Comparison of ENCODE assay signal across 8 cellular contexts in genomic region chr15:89760303-89761008, GRCh38. TPM values are rescaled to one million over a fixed set of nuclear protein-coding genes. Genes with fewer than 3 reads are reported as not detected.
DNase-seq lines count a peak whose midpoint lies in the region; ATAC-seq and TF ChIP-seq lines count a peak whose summit lies in the region.

No MANE protein-coding gene starts in this region.

- H3K27ac ChIP-seq in caudate nucleus (ENCODE audit: low read depth, low read length) = no peak overlapping the region

- POLR2A ChIA-PET in activated B cell treated with CpG ODN at 0.5 μM for 24 hours (lab: Charles Lee) = interaction anchor here (1.1 to 2.0 kb wide), 3 partner anchors 21 to 114 kb away, joined by 4 to 9 read pairs (median 4); no protein-coding TSS in a partner anchor

- H3K36me3 Mint-ChIP-seq in activated B cell treated with CpG ODN at 0.5 μM for 24 hours (ENCODE audit: low read depth) = no peaks in the 10 kb centered on the region

- CTCF ChIA-PET in activated B cell treated with CpG ODN at 0.5 μM for 24 hours (lab: Charles Lee) = interaction anchor here (0.6 to 7.8 kb wide), 21 partner anchors 8 to 342 kb away, joined by 3 to 219 read pairs (median 5); partner anchors contain the start of genes ANPEP, AP3S2, IDH2 and MESP1

- ATAC-seq in GM21447 (IDR thresholded peaks at IDR 0.05; ENCODE audit: unreplicated experiment) (peak; percentile 67), activated B cell treated with CpG ODN at 0.5 μM for 24 hours (ENCODE audit: low read depth) (peak; percentile 90), left colon (peak; percentile 77)

- H3K27me3 Mint-ChIP-seq in activated B cell treated with CpG ODN at 0.5 μM for 24 hours = no peaks in the 10 kb centered on the region

- no peak overlapping the region for H3K4me3 Mint-ChIP-seq in activated B cell treated with CpG ODN at 0.5 μM for 24 hours

- intact Hi-C loops in activated B cell treated with CpG ODN at 0.5 μM for 24 hours (cut with micrococcal nuclease) = loop anchor here (1.0 to 5.0 kb wide), 3 partner anchors 115 to 326 kb away; no protein-coding TSS in a partner anchor
- intact Hi-C loops in left colon (cut with DNase I, micrococcal nuclease) = no loop called here

- peak; percentile 73 for TF ChIP-seq CTCF in activated B cell treated with CpG ODN at 0.5 μM for 24 hours (IDR thresholded peaks at IDR 0.05)

- no peak overlapping the region for H3K27ac Mint-ChIP-seq in activated B cell treated with CpG ODN at 0.5 μM for 24 hours

- DNase-seq in COLO829 (ENCODE audit: low spot score) (peak; percentile 81), NCI-H146 treated with DMSO at 0.1 percent for 48 hours (lab: John Stamatoyannopoulos, UW; ENCODE audit: unreplicated experiment) (peak; percentile 2), activated B cell treated with CpG ODN at 0.5 μM for 24 hours (peak; percentile 75), caudate nucleus (lab: John Stamatoyannopoulos, UW) (peak in 51 of 61 donors; percentile 2 to 78 (median 30)), left colon (peak; percentile 71 to 90), cortex of kidney (lab: John Stamatoyannopoulos, UW) (no peak)
- DNase-seq in stimulated activated CD4-positive, alpha-beta T cell treated with anti-CD3 and anti-CD28 coated beads, Interleukin-2, amount 100 ng/mL, for 48 hours = peak; percentile 81 to 82

- H3K9me3 Mint-ChIP-seq in activated B cell treated with CpG ODN at 0.5 μM for 24 hours = no peaks in the 10 kb centered on the region

- peaks cover 3% of the 10 kb centered on the region for H3K4me1 Mint-ChIP-seq in activated B cell treated with CpG ODN at 0.5 μM for 24 hours

RNA-seq across cellular contexts. Expression of gene MESP1, which starts 9.4 kb away (rescaled TPM):
- 0.24 and 0.71 TPM in 2 replicates for total RNA-seq in activated B cell treated with CpG ODN at 0.5 μM for 24 hours
- total RNA-seq in left colon = 10 to 100 TPM in 1 of 2 donors, 1 to 10 TPM in 1; 9.7 to 13.4 TPM

RNA-seq across cellular contexts. Expression of gene MESP2, which starts 15.7 kb away (rescaled TPM):
- 0.40 TPM in 1 of 2 replicates, not detected in the other for total RNA-seq in activated B cell treated with CpG ODN at 0.5 μM for 24 hours
- 1 to 10 TPM in 1 of 2 donors, under 1 TPM in 1; 0.84 to 1.0 TPM for total RNA-seq in left colon

RNA-seq across cellular contexts. Expression of gene ANPEP, which starts 54.2 kb away (rescaled TPM):
- total RNA-seq in activated B cell treated with CpG ODN at 0.5 μM for 24 hours (4.5 and 4.8 TPM in 2 replicates), left colon (100 to 1,000 TPM; 439 to 623 TPM)

Comparison
In these comparisons a context has a peak if more than half of its experiments do, and no peak if none do; other contexts are left out.
1. RNA of gene ANPEP, which starts 54.2 kb away (total RNA-seq): 439 to 623 TPM in left colon; 4.5 to 4.8 TPM in activated B cell treated with CpG ODN at 0.5 μM for 24 hours; every median in the first group is over 10 times any median in the second.
2. Peak in every context shown above with its lines, with median percentiles within 50 percentile points of each other: ATAC-seq.